1 cellular context compared by ENCODE assay signal in the genomic region with DNA sequence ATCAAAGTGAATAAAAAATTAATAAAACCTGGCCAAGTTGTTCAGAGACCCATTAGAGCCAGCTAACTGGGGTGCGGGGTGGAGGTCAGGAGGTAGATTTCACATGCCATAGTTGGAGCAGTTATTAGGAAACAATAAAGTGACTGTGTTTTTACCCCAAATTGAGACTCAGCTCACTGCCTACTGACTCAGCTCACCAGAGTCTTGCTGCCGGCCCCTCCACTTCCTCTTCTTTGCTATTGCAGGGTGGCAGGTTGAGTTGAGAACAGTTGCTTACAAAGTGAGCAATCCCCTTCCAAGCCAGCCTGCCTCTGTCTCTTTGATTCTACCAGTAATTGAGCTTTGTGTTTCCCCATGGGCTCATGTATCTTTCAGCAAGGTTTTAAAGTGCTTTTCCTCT.
TF ChIP-seq lines count a peak whose summit lies in the region.

No MANE protein-coding gene starts in this region.

TF ChIP-seq in H1, 55 proteins besides CTCF, POLR2A, EP300 and RAD21 (continued from another document):
- TF ChIP-seq, protein P1, sequence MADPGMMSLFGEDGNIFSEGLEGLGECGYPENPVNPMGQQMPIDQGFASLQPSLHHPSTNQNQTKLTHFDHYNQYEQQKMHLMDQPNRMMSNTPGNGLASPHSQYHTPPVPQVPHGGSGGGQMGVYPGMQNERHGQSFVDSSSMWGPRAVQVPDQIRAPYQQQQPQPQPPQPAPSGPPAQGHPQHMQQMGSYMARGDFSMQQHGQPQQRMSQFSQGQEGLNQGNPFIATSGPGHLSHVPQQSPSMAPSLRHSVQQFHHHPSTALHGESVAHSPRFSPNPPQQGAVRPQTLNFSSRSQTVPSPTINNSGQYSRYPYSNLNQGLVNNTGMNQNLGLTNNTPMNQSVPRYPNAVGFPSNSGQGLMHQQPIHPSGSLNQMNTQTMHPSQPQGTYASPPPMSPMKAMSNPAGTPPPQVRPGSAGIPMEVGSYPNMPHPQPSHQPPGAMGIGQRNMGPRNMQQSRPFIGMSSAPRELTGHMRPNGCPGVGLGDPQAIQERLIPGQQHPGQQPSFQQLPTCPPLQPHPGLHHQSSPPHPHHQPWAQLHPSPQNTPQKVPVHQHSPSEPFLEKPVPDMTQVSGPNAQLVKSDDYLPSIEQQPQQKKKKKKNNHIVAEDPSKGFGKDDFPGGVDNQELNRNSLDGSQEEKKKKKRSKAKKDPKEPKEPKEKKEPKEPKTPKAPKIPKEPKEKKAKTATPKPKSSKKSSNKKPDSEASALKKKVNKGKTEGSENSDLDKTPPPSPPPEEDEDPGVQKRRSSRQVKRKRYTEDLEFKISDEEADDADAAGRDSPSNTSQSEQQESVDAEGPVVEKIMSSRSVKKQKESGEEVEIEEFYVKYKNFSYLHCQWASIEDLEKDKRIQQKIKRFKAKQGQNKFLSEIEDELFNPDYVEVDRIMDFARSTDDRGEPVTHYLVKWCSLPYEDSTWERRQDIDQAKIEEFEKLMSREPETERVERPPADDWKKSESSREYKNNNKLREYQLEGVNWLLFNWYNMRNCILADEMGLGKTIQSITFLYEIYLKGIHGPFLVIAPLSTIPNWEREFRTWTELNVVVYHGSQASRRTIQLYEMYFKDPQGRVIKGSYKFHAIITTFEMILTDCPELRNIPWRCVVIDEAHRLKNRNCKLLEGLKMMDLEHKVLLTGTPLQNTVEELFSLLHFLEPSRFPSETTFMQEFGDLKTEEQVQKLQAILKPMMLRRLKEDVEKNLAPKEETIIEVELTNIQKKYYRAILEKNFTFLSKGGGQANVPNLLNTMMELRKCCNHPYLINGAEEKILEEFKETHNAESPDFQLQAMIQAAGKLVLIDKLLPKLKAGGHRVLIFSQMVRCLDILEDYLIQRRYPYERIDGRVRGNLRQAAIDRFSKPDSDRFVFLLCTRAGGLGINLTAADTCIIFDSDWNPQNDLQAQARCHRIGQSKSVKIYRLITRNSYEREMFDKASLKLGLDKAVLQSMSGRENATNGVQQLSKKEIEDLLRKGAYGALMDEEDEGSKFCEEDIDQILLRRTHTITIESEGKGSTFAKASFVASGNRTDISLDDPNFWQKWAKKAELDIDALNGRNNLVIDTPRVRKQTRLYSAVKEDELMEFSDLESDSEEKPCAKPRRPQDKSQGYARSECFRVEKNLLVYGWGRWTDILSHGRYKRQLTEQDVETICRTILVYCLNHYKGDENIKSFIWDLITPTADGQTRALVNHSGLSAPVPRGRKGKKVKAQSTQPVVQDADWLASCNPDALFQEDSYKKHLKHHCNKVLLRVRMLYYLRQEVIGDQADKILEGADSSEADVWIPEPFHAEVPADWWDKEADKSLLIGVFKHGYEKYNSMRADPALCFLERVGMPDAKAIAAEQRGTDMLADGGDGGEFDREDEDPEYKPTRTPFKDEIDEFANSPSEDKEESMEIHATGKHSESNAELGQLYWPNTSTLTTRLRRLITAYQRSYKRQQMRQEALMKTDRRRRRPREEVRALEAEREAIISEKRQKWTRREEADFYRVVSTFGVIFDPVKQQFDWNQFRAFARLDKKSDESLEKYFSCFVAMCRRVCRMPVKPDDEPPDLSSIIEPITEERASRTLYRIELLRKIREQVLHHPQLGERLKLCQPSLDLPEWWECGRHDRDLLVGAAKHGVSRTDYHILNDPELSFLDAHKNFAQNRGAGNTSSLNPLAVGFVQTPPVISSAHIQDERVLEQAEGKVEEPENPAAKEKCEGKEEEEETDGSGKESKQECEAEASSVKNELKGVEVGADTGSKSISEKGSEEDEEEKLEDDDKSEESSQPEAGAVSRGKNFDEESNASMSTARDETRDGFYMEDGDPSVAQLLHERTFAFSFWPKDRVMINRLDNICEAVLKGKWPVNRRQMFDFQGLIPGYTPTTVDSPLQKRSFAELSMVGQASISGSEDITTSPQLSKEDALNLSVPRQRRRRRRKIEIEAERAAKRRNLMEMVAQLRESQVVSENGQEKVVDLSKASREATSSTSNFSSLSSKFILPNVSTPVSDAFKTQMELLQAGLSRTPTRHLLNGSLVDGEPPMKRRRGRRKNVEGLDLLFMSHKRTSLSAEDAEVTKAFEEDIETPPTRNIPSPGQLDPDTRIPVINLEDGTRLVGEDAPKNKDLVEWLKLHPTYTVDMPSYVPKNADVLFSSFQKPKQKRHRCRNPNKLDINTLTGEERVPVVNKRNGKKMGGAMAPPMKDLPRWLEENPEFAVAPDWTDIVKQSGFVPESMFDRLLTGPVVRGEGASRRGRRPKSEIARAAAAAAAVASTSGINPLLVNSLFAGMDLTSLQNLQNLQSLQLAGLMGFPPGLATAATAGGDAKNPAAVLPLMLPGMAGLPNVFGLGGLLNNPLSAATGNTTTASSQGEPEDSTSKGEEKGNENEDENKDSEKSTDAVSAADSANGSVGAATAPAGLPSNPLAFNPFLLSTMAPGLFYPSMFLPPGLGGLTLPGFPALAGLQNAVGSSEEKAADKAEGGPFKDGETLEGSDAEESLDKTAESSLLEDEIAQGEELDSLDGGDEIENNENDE (IDR thresholded peaks at IDR 0.05; ENCODE audit: insufficient replicate concordance, low read length), result no peak
- TF ChIP-seq, protein P2, sequence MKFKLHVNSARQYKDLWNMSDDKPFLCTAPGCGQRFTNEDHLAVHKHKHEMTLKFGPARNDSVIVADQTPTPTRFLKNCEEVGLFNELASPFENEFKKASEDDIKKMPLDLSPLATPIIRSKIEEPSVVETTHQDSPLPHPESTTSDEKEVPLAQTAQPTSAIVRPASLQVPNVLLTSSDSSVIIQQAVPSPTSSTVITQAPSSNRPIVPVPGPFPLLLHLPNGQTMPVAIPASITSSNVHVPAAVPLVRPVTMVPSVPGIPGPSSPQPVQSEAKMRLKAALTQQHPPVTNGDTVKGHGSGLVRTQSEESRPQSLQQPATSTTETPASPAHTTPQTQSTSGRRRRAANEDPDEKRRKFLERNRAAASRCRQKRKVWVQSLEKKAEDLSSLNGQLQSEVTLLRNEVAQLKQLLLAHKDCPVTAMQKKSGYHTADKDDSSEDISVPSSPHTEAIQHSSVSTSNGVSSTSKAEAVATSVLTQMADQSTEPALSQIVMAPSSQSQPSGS (IDR thresholded peaks at IDR 0.05; ENCODE audit: low read length), result no peak
- no peak for TF ChIP-seq CEBPB (IDR thresholded peaks at IDR 0.05; ENCODE audit: low read depth, low read length)
- no peak for TF ChIP-seq TCF12 (IDR thresholded peaks at IDR 0.05; ENCODE audit: low read depth, low read length)
- TF ChIP-seq CHD2 (IDR thresholded peaks at IDR 0.05; ENCODE audit: low read length), result no peak
- TF ChIP-seq RBBP5 (IDR thresholded peaks at IDR 0.05; ENCODE audit: borderline replicate concordance, low read depth, low read length), result no peak
- no peak for TF ChIP-seq MAX (IDR thresholded peaks at IDR 0.05)
- TF ChIP-seq SRF (IDR thresholded peaks at IDR 0.05; ENCODE audit: low read depth, low read length), result no peak
- TF ChIP-seq SP1 (IDR thresholded peaks at IDR 0.05; ENCODE audit: low read depth, low read length), result no peak
- TF ChIP-seq EGR1 (IDR thresholded peaks at IDR 0.05; ENCODE audit: borderline replicate concordance, low read depth, low read length), result no peak
- no peak for TF ChIP-seq TEAD4 (IDR thresholded peaks at IDR 0.05; ENCODE audit: low read depth, low read length)
- no peak for TF ChIP-seq RFX5 (IDR thresholded peaks at IDR 0.05; ENCODE audit: borderline replicate concordance, low read depth, low read length)
- no peak for TF ChIP-seq GTF2F1 (IDR thresholded peaks at IDR 0.05; ENCODE audit: borderline replicate concordance, low read depth, low read length)
- no peak for TF ChIP-seq HDAC2 (IDR thresholded peaks at IDR 0.05; ENCODE audit: borderline replicate concordance in 1 of 2, low read depth in 2 of 2, low read length in 2 of 2)
- no peak for TF ChIP-seq SIRT6 (IDR thresholded peaks at IDR 0.05; ENCODE audit: low read length)
- TF ChIP-seq BCL11A (IDR thresholded peaks at IDR 0.05; ENCODE audit: low read depth in 2 of 2, low read length in 2 of 2), result no peak
- TF ChIP-seq SP4 (IDR thresholded peaks at IDR 0.05; ENCODE audit: low read length), result no peak
- TF ChIP-seq CBX5 (IDR thresholded peaks at IDR 0.05; ENCODE audit: low read depth, low read length), result no peak
